ENCODE assay signal across 11 cellular contexts in genomic region chr11:93225642-93226041, GRCh38. TPM values are rescaled to one million over a fixed set of nuclear protein-coding genes. Genes with fewer than 3 reads are reported as not detected.
DNase-seq lines count a peak whose midpoint lies in the region; ATAC-seq and TF ChIP-seq lines count a peak whose summit lies in the region.
"Had no signal": no experiment of that assay in that cellular context is flagged by ENCODE, and none has a peak within 500 bp of the region (broad histone marks: within the 10 kb centered on the region; RNA-seq: fewer than 3 reads in every experiment).

No MANE protein-coding gene starts in this region.

- TF ChIP-seq CTCF in dorsolateral prefrontal cortex (IDR thresholded peaks at IDR 0.05 in 54 of 56, conservative IDR thresholded peaks at IDR 0.05 in 2 of 56; ENCODE audit: low read depth in 1 of 56, partially characterized antibody in 56 of 56): peak in 55 of 56 donors; percentile 35 to 80 (median 60)
- peak; percentile 50 for TF ChIP-seq CTCF in psoas muscle (IDR thresholded peaks at IDR 0.05)

- H3K36me3 ChIP-seq in psoas muscle (ENCODE audit: insufficient read depth in 1 of 2, low read depth in 1 of 2): no peaks in the 10 kb centered on the region
- no peaks in the 10 kb centered on the region for H3K36me3 ChIP-seq in MG63
- H3K36me3 ChIP-seq: BLaER1 had no signal

- peaks cover 0 to 3% (median 0%) of the 10 kb centered on the region in 45 donors for H3K27me3 ChIP-seq in dorsolateral prefrontal cortex
- H3K27me3 ChIP-seq in psoas muscle (ENCODE audit: insufficient read depth in 3 of 3, low read length in 2 of 3): peaks cover 0 to 3% (median 0%) of the 10 kb centered on the region in 3 donors
- H3K27me3 ChIP-seq in MG63: 0 out of 2 replicates have a peak, but pooled peaks cover 2% of the 10 kb centered on the region
- H3K27me3 ChIP-seq: BLaER1 had no signal

- 7 to 20% (median 11%) methylated on average over 2 of the region's 2 CpGs for WGBS in psoas muscle, 3 donors

- H3K27ac ChIP-seq in dorsolateral prefrontal cortex: no peak overlapping the region
- H3K27ac ChIP-seq in psoas muscle: no peak overlapping the region
- H3K27ac ChIP-seq: BLaER1, SK-N-MC had no signal

- peak; percentile 31 for DNase-seq in NCI-H2196 (lab: John Stamatoyannopoulos, UW; ENCODE audit: unreplicated experiment)
- no peak for DNase-seq in NCI-H2196 treated with DMSO at 0.1 percent for 48 hours (lab: John Stamatoyannopoulos, UW; ENCODE audit: unreplicated experiment)
- DNase-seq in NCI-H2227 (lab: John Stamatoyannopoulos, UW; ENCODE audit: unreplicated experiment): peak; percentile 4
- no peak for DNase-seq in dorsolateral prefrontal cortex
- no peak for DNase-seq in psoas muscle
- no peak for DNase-seq in MG63
- no peak for DNase-seq in RPMI8226
- DNase-seq: left cardiac atrium had no signal

- H3K4me1 ChIP-seq in psoas muscle: no peaks in the 10 kb centered on the region
- H3K4me1 ChIP-seq: BLaER1 had no signal

- H3K4me3 ChIP-seq in dorsolateral prefrontal cortex: no peak overlapping the region
- H3K4me3 ChIP-seq in psoas muscle: no peak overlapping the region
- H3K4me3 ChIP-seq in MG63: no peak overlapping the region
- H3K4me3 ChIP-seq: BLaER1, SK-N-MC had no signal

- intact Hi-C loops in dorsolateral prefrontal cortex (cut with DNase I): loop anchor here in 1 of 2 donors (5.0 kb wide), 1 partner anchor 283 kb away; no protein-coding TSS in a partner anchor
- intact Hi-C loops in psoas muscle (cut with DNase I): loop anchor here (5.0 to 10.0 kb wide), 3 partner anchors 281 to 407 kb away; no protein-coding TSS in a partner anchor

- ATAC-seq in psoas muscle (peak in 1 of 4 donors; percentile 38), HG02678 (IDR thresholded peaks at IDR 0.05; ENCODE audit: unreplicated experiment) (no peak)

- H3K9me3 ChIP-seq in psoas muscle (no peaks in the 10 kb centered on the region), MG63 (no peaks in the 10 kb centered on the region)
- H3K9me3 ChIP-seq: BLaER1 had no signal

RNA-seq across cellular contexts. Expression of gene SLC36A4, which starts 27.9 kb away (rescaled TPM):
- total RNA-seq in dorsolateral prefrontal cortex (10 to 100 TPM; 15.8 to 51.5 (median 33.7) TPM), psoas muscle (1 to 10 TPM; 2.2 to 4.3 (median 2.6) TPM)
- polyA plus RNA-seq in psoas muscle: 1 to 10 TPM; 2.3 to 5.5 (median 3.0) TPM
- total RNA-seq in MG63 (2014; rRNA removed; shearing (Covaris generic); ENCODE audit: low replicate concordance): 3.1 and 9.3 TPM in 2 replicates

Comparison
In these comparisons a context has a peak if more than half of its experiments do, and no peak if none do; other contexts are left out.
1. DNase-seq: peak in NCI-H2196 (single experiment) and NCI-H2227 (single experiment); none in NCI-H2196 treated with DMSO at 0.1 percent for 48 hours (single experiment), dorsolateral prefrontal cortex (0 of 10), psoas muscle (0 of 2), MG63 (single experiment) and RPMI8226 (single experiment).